Comparison of ENCODE assay signal across 15 cellular contexts in the genomic region with DNA sequence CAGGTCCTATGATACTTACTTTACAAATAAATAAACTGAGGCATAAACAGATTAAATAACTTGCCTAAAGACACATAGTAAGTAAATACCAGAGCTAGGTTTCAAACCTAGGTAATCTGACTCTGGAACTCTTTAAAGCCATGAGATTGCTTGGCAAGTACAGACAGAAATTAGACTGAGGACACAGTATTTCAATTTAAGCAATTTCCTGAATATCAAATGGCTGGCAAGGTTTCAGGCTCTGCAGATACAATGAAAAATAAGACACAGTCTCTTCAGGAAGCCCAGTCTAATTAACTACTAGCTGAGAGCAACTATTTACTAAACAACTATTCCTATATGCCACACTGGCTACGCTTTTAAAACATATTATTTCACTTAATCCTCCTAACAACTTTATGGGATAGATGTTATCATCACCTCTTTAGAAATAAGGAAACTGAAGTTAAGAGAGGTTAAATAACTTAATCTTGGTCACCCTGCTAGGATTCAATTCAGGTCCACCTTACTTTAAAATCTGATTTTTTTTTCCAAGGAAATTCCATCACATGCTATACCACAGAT. TPM values are rescaled to one million over a fixed set of nuclear protein-coding genes. Genes with fewer than 3 reads are reported as not detected.
DNase-seq lines count a peak whose midpoint lies in the region; ATAC-seq and TF ChIP-seq lines count a peak whose summit lies in the region.
"Had no signal": no experiment of that assay in that cellular context is flagged by ENCODE, and none has a peak within 500 bp of the region (broad histone marks: within the 10 kb centered on the region; RNA-seq: fewer than 3 reads in every experiment).

No MANE protein-coding gene starts in this region.

- H4K20me1 ChIP-seq in MM.1S (ENCODE audit: insufficient read depth, low read length), result no peaks in the 10 kb centered on the region; the same call in 1 of the 2 replicates

- no peak overlapping the region for H3K27ac Mint-ChIP-seq in endothelial cell (ENCODE audit: unreplicated experiment)
- no peak overlapping the region for H3K27ac Mint-ChIP-seq in type B pancreatic cell
- H3K27ac Mint-ChIP-seq in endodermal cell, result no peak overlapping the region

- no peaks in the 10 kb centered on the region for H3F3A ChIP-seq in MM.1S (ENCODE audit: insufficient read depth, low read length)

- H3K36me3 ChIP-seq in left ventricle myocardium inferior, result peaks cover 12% of the 10 kb centered on the region
- peaks cover 6% of the 10 kb centered on the region for H3K36me3 ChIP-seq in right atrium auricular region
- H3K36me3 ChIP-seq in SK-N-MC (ENCODE audit: insufficient read depth, low read length), result no peaks in the 10 kb centered on the region
- no peaks in the 10 kb centered on the region for H3K36me3 ChIP-seq in MM.1S (replicated peaks; ENCODE audit: insufficient read depth, low read length)
- peaks cover 10% of the 10 kb centered on the region for H3K36me3 ChIP-seq in endodermal cell (ENCODE audit: control insufficient read depth, insufficient read depth, low read length)
- H3K36me3 ChIP-seq: pancreas had no signal

- DNase-seq in left ventricle myocardium inferior (no peak), right atrium auricular region (ENCODE audit: low spot score) (no peak), SK-N-MC (ENCODE audit: low read depth, low spot score) (peak; percentile 58), endothelial cell (ENCODE audit: low spot score) (no peak), type B pancreatic cell (ENCODE audit: extremely low spot score, unreplicated experiment) (no peak), MM.1S (no peak), endodermal cell (no peak)
- DNase-seq: activated CD4-positive, CD25-positive, alpha-beta regulatory T cell treated with anti-CD3 and anti-CD28 coated beads, Interleukin-2, amount 50 U/mL, for 72 hours; activated naive CD4-positive, alpha-beta T cell treated with Interleukin-2 at 50 U/mL for 16 hours; kidney; pancreas; Right ventricle myocardium superior; stimulated activated CD4-positive, alpha-beta T cell treated with anti-CD3 and anti-CD28 coated beads, Interleukin-2, amount 100 ng/mL, for 24 hours; stomach had no signal

- no peak for ATAC-seq in HG02610 (IDR thresholded peaks at IDR 0.05; ENCODE audit: unreplicated experiment)
- ATAC-seq: pancreas had no signal

- H3K9me3 Mint-ChIP-seq in endothelial cell (ENCODE audit: unreplicated experiment) (no peaks in the 10 kb centered on the region), type B pancreatic cell (no peaks in the 10 kb centered on the region), endodermal cell (no peaks in the 10 kb centered on the region)

- TF ChIP-seq CTCF in left ventricle myocardium inferior (IDR thresholded peaks at IDR 0.05; ENCODE audit: borderline replicate concordance) (no peak), right atrium auricular region (IDR thresholded peaks at IDR 0.05) (no peak), endothelial cell (IDR thresholded peaks at IDR 0.05; ENCODE audit: unreplicated experiment) (no peak), type B pancreatic cell (conservative IDR thresholded peaks at IDR 0.05) (no peak), MM.1S (IDR thresholded peaks at IDR 0.05; ENCODE audit: low read length) (no peak), endodermal cell (conservative IDR thresholded peaks at IDR 0.05) (no peak)

- H3K27me3 Mint-ChIP-seq in endothelial cell (ENCODE audit: unreplicated experiment), result peaks cover 9% of the 10 kb centered on the region
- H3K27me3 Mint-ChIP-seq in type B pancreatic cell, result no peaks in the 10 kb centered on the region
- peaks cover 5% of the 10 kb centered on the region for H3K27me3 Mint-ChIP-seq in endodermal cell (ENCODE audit: insufficient read depth)

- H3K4me1 Mint-ChIP-seq in endothelial cell (ENCODE audit: unreplicated experiment) (peaks cover 26% of the 10 kb centered on the region), type B pancreatic cell (ENCODE audit: unreplicated experiment) (peaks cover 34% of the 10 kb centered on the region), endodermal cell (peaks cover 23% of the 10 kb centered on the region)

- peaks cover 81% of the 10 kb centered on the region for H3K79me2 ChIP-seq in MM.1S (ENCODE audit: low read length)

- H3K4me1 ChIP-seq in left ventricle myocardium inferior (peaks cover 68% of the 10 kb centered on the region), right atrium auricular region (peaks cover 0 to 39% of the 10 kb centered on the region in 2 donors), MM.1S (ENCODE audit: low read length) (peaks cover 10% of the 10 kb centered on the region), endodermal cell (ENCODE audit: control insufficient read depth, insufficient read depth, low read length) (no peaks in the 10 kb centered on the region)

- H3K9ac ChIP-seq in SK-N-MC (ENCODE audit: insufficient read length), result no peak overlapping the region
- H3K9ac ChIP-seq in MM.1S (ENCODE audit: low read length), result no peak overlapping the region
- H3K9ac ChIP-seq in endodermal cell (ENCODE audit: extremely low read depth, low read length, poor library complexity, severe bottlenecking), result no peak overlapping the region

- intact Hi-C loops in left ventricle myocardium inferior (cut with micrococcal nuclease), result no loop called here

- H3K27ac ChIP-seq in left ventricle myocardium inferior (replicated peaks) (peak overlapping the region; percentile 41), right atrium auricular region (no peak overlapping the region), SK-N-MC (peak overlapping the region; percentile 87), MM.1S (ENCODE audit: low read length) (no peak overlapping the region), endodermal cell (ENCODE audit: low read depth, low read length) (no peak overlapping the region)
- H3K27ac ChIP-seq: pancreas had no signal

- H3K27me3 ChIP-seq in left ventricle myocardium inferior (ENCODE audit: low read depth) (no peaks in the 10 kb centered on the region), right atrium auricular region (no peaks in the 10 kb centered on the region), MM.1S (replicated peaks; ENCODE audit: insufficient read depth, low read length) (no peaks in the 10 kb centered on the region), endodermal cell (ENCODE audit: control insufficient read depth, insufficient read depth, low read length, poor library complexity, severe bottlenecking) (no peaks in the 10 kb centered on the region)
- H3K27me3 ChIP-seq: pancreas, stomach had no signal

- H3K9me2 ChIP-seq in MM.1S (replicated peaks; ENCODE audit: insufficient read depth, low read length), result no peaks in the 10 kb centered on the region

- no peak overlapping the region for H3K4me3 ChIP-seq in left ventricle myocardium inferior
- H3K4me3 ChIP-seq in right atrium auricular region, result no peak overlapping the region
- peak overlapping the region; percentile 17 for H3K4me3 ChIP-seq in SK-N-MC
- H3K4me3 ChIP-seq in MM.1S (ENCODE audit: low read length), result no peak overlapping the region
- H3K4me3 ChIP-seq in endodermal cell (ENCODE audit: low read length), result no peak overlapping the region
- H3K4me3 ChIP-seq: pancreas, stomach had no signal

- H3K36me3 Mint-ChIP-seq in endothelial cell (ENCODE audit: low read depth, unreplicated experiment) (peaks cover 8% of the 10 kb centered on the region), type B pancreatic cell (peaks cover 16% of the 10 kb centered on the region), endodermal cell (ENCODE audit: low read depth) (peaks cover 39% of the 10 kb centered on the region)

- no peak overlapping the region for H3K4me2 ChIP-seq in MM.1S (ENCODE audit: low read depth, low read length)

- H2AFZ ChIP-seq in MM.1S (ENCODE audit: low read length), result no peak overlapping the region

- H3K4me3 Mint-ChIP-seq in endothelial cell (ENCODE audit: unreplicated experiment) (peak overlapping the region; percentile 2), type B pancreatic cell (peak overlapping the region; percentile 58), endodermal cell (no peak overlapping the region)

- H3K9me3 ChIP-seq in left ventricle myocardium inferior (replicated peaks) (no peaks in the 10 kb centered on the region), right atrium auricular region (no peaks in the 10 kb centered on the region), SK-N-MC (ENCODE audit: low read depth, low read length) (no peaks in the 10 kb centered on the region), MM.1S (replicated peaks; ENCODE audit: insufficient read depth, low read length) (no peaks in the 10 kb centered on the region), endodermal cell (ENCODE audit: control insufficient read depth, low read length) (no peaks in the 10 kb centered on the region)
- H3K9me3 ChIP-seq: pancreas, stomach had no signal

- WGBS in endodermal cell (ENCODE audit: insufficient coverage in 1 of 2, insufficient read length in 1 of 2), 2 experiments, result 80% methylated on average over 1 of the region's 1 CpG; no CpG with 5 or more reads in 1 of the 2 experiments

RNA-seq across cellular contexts. Expression of gene TRPC4AP, which starts 4.3 kb away (rescaled TPM):
- 30.7 TPM for total RNA-seq in left ventricle myocardium inferior
- total RNA-seq in right atrium auricular region, result 10 to 100 TPM; 32.4 to 39.2 TPM
- total RNA-seq in endothelial cell (ENCODE audit: unreplicated experiment), result 109 TPM
- 102 TPM in 2 replicates for total RNA-seq in type B pancreatic cell (ENCODE audit: low replicate concordance)
- total RNA-seq in endodermal cell, result 100 to 1,000 TPM in 1 of 2 donors, 10 to 100 TPM in 1; 84.2 to 103 TPM
- 74.2 TPM for polyA plus RNA-seq in endodermal cell (2013, experiment 1 of 2)
- 68.6 TPM for polyA plus RNA-seq in endodermal cell (2013, experiment 2 of 2)

RNA-seq across cellular contexts. Expression of gene EDEM2, which starts 58.8 kb away (rescaled TPM):
- total RNA-seq in left ventricle myocardium inferior (10.4 TPM), right atrium auricular region (10 to 100 TPM; 13.8 to 16.1 TPM), endothelial cell (ENCODE audit: unreplicated experiment) (43.5 TPM), type B pancreatic cell (ENCODE audit: low replicate concordance) (27.3 and 33.1 TPM in 2 replicates), endodermal cell (10 to 100 TPM; 21.4 to 32.2 TPM)
- 13.0 TPM for polyA plus RNA-seq in endodermal cell (2013, experiment 1 of 2)
- polyA plus RNA-seq in endodermal cell (2013, experiment 2 of 2), result 12.2 TPM

Comparison
In these comparisons a context has a peak if more than half of its experiments do, and no peak if none do; other contexts are left out.
1. H3K27ac ChIP-seq: peak in left ventricle myocardium inferior (single experiment) and SK-N-MC (single experiment); none in right atrium auricular region (0 of 2), MM.1S (single experiment) and endodermal cell (single experiment).